Comparison of ENCODE assay signal across 8 cellular contexts in the genomic region with DNA sequence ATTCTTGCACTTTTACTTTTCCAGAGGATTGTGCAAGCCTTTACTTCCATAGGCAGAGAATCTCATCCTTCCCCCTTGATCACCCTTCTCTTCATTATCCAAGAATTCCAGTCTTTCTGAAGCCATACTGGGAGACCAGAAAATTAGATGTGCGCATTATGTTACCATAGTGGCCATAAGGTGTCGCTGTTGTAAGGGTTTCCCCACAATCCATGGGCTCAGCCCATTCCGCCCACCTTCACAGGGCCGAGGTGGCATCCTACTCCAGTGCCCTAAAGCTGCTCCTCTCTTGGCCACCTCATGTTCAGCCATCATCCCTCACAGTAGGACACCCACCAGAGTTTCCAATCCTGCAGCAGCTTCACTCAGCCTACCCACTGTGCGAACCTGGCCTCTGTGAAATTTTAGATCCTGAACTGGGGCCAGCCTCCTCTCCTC. TPM values are rescaled to one million over a fixed set of nuclear protein-coding genes. Genes with fewer than 3 reads are reported as not detected.
DNase-seq lines count a peak whose midpoint lies in the region; ATAC-seq and TF ChIP-seq lines count a peak whose summit lies in the region.

No MANE protein-coding gene starts in this region.

- POLR2A ChIA-PET in MCF 10A (lab: Yijun Ruan, JAX), result interaction anchor here (1.8 kb wide), 1 partner anchor 21 kb away, joined by 5 read pairs; no protein-coding TSS in a partner anchor

- no peaks in the 10 kb centered on the region for H3K27me3 ChIP-seq in left lung
- H3K27me3 ChIP-seq in thoracic aorta (replicated peaks; ENCODE audit: insufficient read depth), result no peaks in the 10 kb centered on the region

- intact Hi-C loops in MCF 10A (cut with micrococcal nuclease) (loop anchor here (1.0 to 5.0 kb wide), 3 partner anchors 41 to 274 kb away; no protein-coding TSS in a partner anchor), left lung (cut with DNase I) (no loop called here)

- H3K4me1 ChIP-seq in left lung (peaks cover 5 to 69% of the 10 kb centered on the region in 2 donors), thoracic aorta (ENCODE audit: control insufficient read depth in 1 of 2, low read depth in 2 of 2) (peaks cover 28 to 68% of the 10 kb centered on the region in 2 donors)

- H3K4me1 Mint-ChIP-seq in MCF 10A (ENCODE audit: insufficient read depth, unreplicated experiment), result peaks cover 9% of the 10 kb centered on the region

- no peak overlapping the region for H3K4me3 ChIP-seq in left lung
- no peak overlapping the region for H3K4me3 ChIP-seq in thoracic aorta

- H3K9me3 ChIP-seq in left lung (no peaks in the 10 kb centered on the region), thoracic aorta (no peaks in the 10 kb centered on the region)

- TF ChIP-seq CTCF in MCF 10A (IDR thresholded peaks at IDR 0.05; ENCODE audit: unreplicated experiment) (peak; percentile 48), left lung (IDR thresholded peaks at IDR 0.05) (peak; percentile 48 to 49), thoracic aorta (IDR thresholded peaks at IDR 0.05) (peak; percentile 66)

- H3K9me3 Mint-ChIP-seq in MCF 10A (ENCODE audit: unreplicated experiment), result no peaks in the 10 kb centered on the region

- BruUV-seq in MCF 10A (replicated peaks; lab: Mats Ljungman, UMichigan), result no TSS peak

- peaks cover 80% of the 10 kb centered on the region for H3K36me3 Mint-ChIP-seq in MCF 10A (ENCODE audit: insufficient read depth, unreplicated experiment)

- H3K27me3 Mint-ChIP-seq in MCF 10A (ENCODE audit: insufficient read depth, unreplicated experiment), result no peaks in the 10 kb centered on the region

- H3K36me3 ChIP-seq in left lung (peaks cover 0 to 88% of the 10 kb centered on the region in 2 donors), thoracic aorta (peaks cover 24% of the 10 kb centered on the region)

- no peak overlapping the region for H3K4me3 Mint-ChIP-seq in MCF 10A (ENCODE audit: unreplicated experiment)

- no peak overlapping the region for H3K27ac ChIP-seq in left lung
- H3K27ac ChIP-seq in thoracic aorta, result peak overlapping the region; percentile 33 to 35

- DNase-seq in stimulated activated CD4-positive, alpha-beta T cell treated with anti-CD3 and anti-CD28 coated beads, Interleukin-15, amount 100 ng/mL, for 24 hours, result peak; percentile 44
- no peak for DNase-seq in stimulated activated CD4-positive, alpha-beta T cell treated with anti-CD3 and anti-CD28 coated beads, Interleukin-12 subunit alpha, Interleukin-12 subunit beta, amount 100 ng/mL, for 4 hours
- peak; percentile 16 for DNase-seq in NCI-H82 treated with DMSO at 0.1 percent for 48 hours (lab: John Stamatoyannopoulos, UW; ENCODE audit: unreplicated experiment)
- peak; percentile 66 for DNase-seq in MCF 10A (ENCODE audit: unreplicated experiment)
- DNase-seq in left lung, result no peak
- DNase-seq in thoracic aorta (ENCODE audit: low spot score), result no peak

- peak; percentile 71 for ATAC-seq in left lung
- ATAC-seq in thoracic aorta (ENCODE audit: insufficient number of reproducible peaks, low FRiP score, low read depth), result no peak
- ATAC-seq in GM18502 (IDR thresholded peaks at IDR 0.05; ENCODE audit: poor library complexity, unreplicated experiment), result no peak
- ATAC-seq in HG03097 (IDR thresholded peaks at IDR 0.05; ENCODE audit: low FRiP score, unreplicated experiment), result no peak

- H3K27ac Mint-ChIP-seq in MCF 10A (ENCODE audit: low read depth, unreplicated experiment), result no peak overlapping the region

- CTCF ChIA-PET in MCF 10A (lab: Yijun Ruan, JAX), result interaction anchor here (0.5 to 6.8 kb wide), 13 partner anchors 12 to 1403 kb away, joined by 3 to 51 read pairs (median 3); no protein-coding TSS in a partner anchor

RNA-seq across cellular contexts. Expression of gene CTSH, which starts 35.0 kb away (rescaled TPM):
- total RNA-seq in MCF 10A (2022) (12.5 and 14.4 TPM in 2 replicates), left lung (1,000 to 10,000 TPM; 1,132 to 1,298 TPM), thoracic aorta (100 to 1,000 TPM; 136 to 149 TPM)

RNA-seq across cellular contexts. Expression of gene MORF4L1, which starts 37.1 kb away (rescaled TPM):
- total RNA-seq in MCF 10A (2022) (264 and 279 TPM in 2 replicates), left lung (100 to 1,000 TPM; 262 to 269 TPM), thoracic aorta (100 to 1,000 TPM; 330 to 355 TPM)

Comparison
In these comparisons a context has a peak if more than half of its experiments do, and no peak if none do; other contexts are left out.
1. DNase-seq: peak in stimulated activated CD4-positive, alpha-beta T cell treated with anti-CD3 and anti-CD28 coated beads, Interleukin-15, amount 100 ng/mL, for 24 hours (single experiment), NCI-H82 treated with DMSO at 0.1 percent for 48 hours (single experiment) and MCF 10A (single experiment); none in stimulated activated CD4-positive, alpha-beta T cell treated with anti-CD3 and anti-CD28 coated beads, Interleukin-12 subunit alpha, Interleukin-12 subunit beta, amount 100 ng/mL, for 4 hours (single experiment), left lung (0 of 2) and thoracic aorta (single experiment).
2. H3K27ac ChIP-seq: peak in thoracic aorta (2 of 2); none in left lung (0 of 2).
3. RNA of gene CTSH, which starts 35.0 kb away (total RNA-seq): 1,132 to 1,298 TPM in left lung; 136 to 149 TPM in thoracic aorta and 12.5 to 14.4 TPM in MCF 10A; every median in the first group is over 4 times any median in the second.
4. Peak in every context shown above with its lines, with median percentiles within 50 percentile points of each other: CTCF ChIP-seq.